In the genomic region with DNA sequence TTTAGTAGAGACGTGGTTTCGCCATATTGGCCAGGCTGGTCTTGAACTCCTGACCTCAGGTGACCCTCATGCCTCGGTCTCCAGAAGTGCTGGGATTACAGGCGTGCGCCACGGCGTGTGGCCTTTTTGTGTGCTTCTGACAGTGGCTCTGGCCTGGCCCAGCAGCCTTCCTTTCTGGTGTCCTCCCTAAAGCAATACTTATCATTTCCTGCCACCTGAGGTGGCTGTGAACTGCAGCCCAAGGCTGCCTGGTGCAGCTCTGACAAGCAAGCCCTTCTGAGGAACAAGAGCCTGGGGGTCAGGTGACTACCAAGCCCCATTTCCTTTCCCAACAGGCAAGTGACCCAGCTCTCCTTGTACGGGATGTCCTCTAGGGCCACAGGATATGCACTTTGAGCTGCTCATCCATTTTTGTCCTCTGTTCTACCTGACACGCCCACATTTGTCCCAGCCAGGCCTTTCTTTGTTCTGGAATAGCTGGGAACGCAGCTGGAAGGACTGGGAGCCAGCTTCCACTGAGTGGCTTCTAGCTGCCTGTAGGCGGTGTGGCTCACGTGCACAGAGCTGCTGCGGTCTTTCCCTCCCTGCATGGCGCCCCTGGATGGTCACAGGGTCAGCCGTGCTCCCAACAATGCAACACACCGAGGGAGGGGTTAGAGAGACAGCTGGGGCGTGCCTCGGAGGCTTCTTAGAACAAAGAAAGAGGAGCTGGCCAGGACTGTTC, we compare ENCODE assay signal across 9 cellular contexts.
DNase-seq lines count a peak whose midpoint lies in the region; ATAC-seq lines count a peak whose summit lies in the region.
"Had no signal": no experiment of that assay in that cellular context is flagged by ENCODE, and none has a peak within 500 bp of the region (broad histone marks: within the 10 kb centered on the region; RNA-seq: fewer than 3 reads in every experiment).

No MANE protein-coding gene starts in this region.

- no peak for ATAC-seq in stimulated activated naive B cell treated with anti-CD40 and anti-IgM and Interleukin-4, amounts not matched to agents 10 μg/mL and 1 μg/mL and 100 μg/mL, for 72 hours (replicated peaks)
- ATAC-seq in GM18909 (IDR thresholded peaks at IDR 0.05; ENCODE audit: poor library complexity, unreplicated experiment) = no peak
- no peak for ATAC-seq in GM21526 (IDR thresholded peaks at IDR 0.05; ENCODE audit: low FRiP score, unreplicated experiment)

- peak overlapping the region; percentile 91 for H3K27ac Mint-ChIP-seq in stimulated activated naive B cell treated with anti-CD40 and anti-IgM and Interleukin-4, amounts not matched to agents 10 μg/mL and 1 μg/mL and 100 μg/mL, for 72 hours

- DNase-seq in DMS 273 (lab: John Stamatoyannopoulos, UW; ENCODE audit: unreplicated experiment) (peak; percentile 8), DMS 273 treated with DMSO at 0.1 percent for 48 hours (lab: John Stamatoyannopoulos, UW) (no peak), brain pericyte (ENCODE audit: low read depth, low spot score) (peak; percentile 68), iPS-NIHi7 (ENCODE audit: extremely low spot score) (peak; percentile 42), NCI-H1048 (lab: John Stamatoyannopoulos, UW) (no peak)
- no peak for DNase-seq in stimulated activated naive B cell treated with anti-CD40 and anti-IgM and Interleukin-4, amounts not matched to agents 10 μg/mL and 1 μg/mL and 100 μg/mL, for 72 hours
- DNase-seq: NCI-H1694 treated with DMSO at 0.1 percent for 48 hours had no signal

- H3K36me3 Mint-ChIP-seq in stimulated activated naive B cell treated with anti-CD40 and anti-IgM and Interleukin-4, amounts not matched to agents 10 μg/mL and 1 μg/mL and 100 μg/mL, for 72 hours = peaks cover 28 to 58% of the 10 kb centered on the region in 2 donors

- peaks cover 29 to 44% of the 10 kb centered on the region in 2 donors for H3K4me1 Mint-ChIP-seq in stimulated activated naive B cell treated with anti-CD40 and anti-IgM and Interleukin-4, amounts not matched to agents 10 μg/mL and 1 μg/mL and 100 μg/mL, for 72 hours

- peak overlapping the region in 1 of 2 donors; percentile 0 for H3K4me3 Mint-ChIP-seq in stimulated activated naive B cell treated with anti-CD40 and anti-IgM and Interleukin-4, amounts not matched to agents 10 μg/mL and 1 μg/mL and 100 μg/mL, for 72 hours

- no peaks in the 10 kb centered on the region for H3K27me3 Mint-ChIP-seq in stimulated activated naive B cell treated with anti-CD40 and anti-IgM and Interleukin-4, amounts not matched to agents 10 μg/mL and 1 μg/mL and 100 μg/mL, for 72 hours

- no peaks in the 10 kb centered on the region for H3K9me3 Mint-ChIP-seq in stimulated activated naive B cell treated with anti-CD40 and anti-IgM and Interleukin-4, amounts not matched to agents 10 μg/mL and 1 μg/mL and 100 μg/mL, for 72 hours

Comparison
In these comparisons a context has a peak if more than half of its experiments do, and no peak if none do; other contexts are left out.
1. DNase-seq: peak in DMS 273 (single experiment), brain pericyte (single experiment) and iPS-NIHi7 (single experiment); none in DMS 273 treated with DMSO at 0.1 percent for 48 hours (single experiment), stimulated activated naive B cell treated with anti-CD40 and anti-IgM and Interleukin-4, amounts not matched to agents 10 μg/mL and 1 μg/mL and 100 μg/mL, for 72 hours (single experiment) and NCI-H1048 (single experiment).